Comparison of ENCODE assay signal across 8 cellular contexts in genomic region chr12:53380104-53380796, GRCh38. TPM values are rescaled to one million over a fixed set of nuclear protein-coding genes. Genes with fewer than 3 reads are reported as not detected.
DNase-seq lines count a peak whose midpoint lies in the region; ATAC-seq lines count a peak whose summit lies in the region.

TSS of gene SP1 (plus strand) at chr12:53380176. CDS start at chr12:53380292, 116 bp downstream.

- H3K4me1 ChIP-seq in Karpas-422 (ENCODE audit: low read length), result peaks cover 40% of the 10 kb centered on the region
- H3K4me1 ChIP-seq in naive thymus-derived CD4-positive, alpha-beta T cell (ENCODE audit: control insufficient read depth in 2 of 2, insufficient read depth in 2 of 2, low read length in 2 of 2), result peaks cover 38 to 40% of the 10 kb centered on the region in 2 donors

- H3K27me3 ChIP-seq in Karpas-422 (ENCODE audit: low read length), result no peaks in the 10 kb centered on the region
- H3K27me3 ChIP-seq in naive thymus-derived CD4-positive, alpha-beta T cell (ENCODE audit: control insufficient read depth in 2 of 2, insufficient read depth in 2 of 2, low read length in 2 of 2), result no peaks in the 10 kb centered on the region

- H3K4me2 ChIP-seq in Karpas-422 (ENCODE audit: low read depth, low read length, poor library complexity, severe bottlenecking), result peak within 1 kb of the TSS; percentile 88

- DNase-seq in DMS153 (lab: John Stamatoyannopoulos, UW), result peak; percentile 81
- DNase-seq in Karpas-422, result peak; percentile 97
- peak; percentile 95 for DNase-seq in RPMI8226
- peak; percentile 92 for DNase-seq in activated T-helper 1 cell treated with anti-CD3 and anti-CD28 coated beads, Interleukin-12 subunit alpha, Interleukin-12 subunit beta, Interleukin-2, Interleukin-4 antibody, amounts not matched to agents 30 ng/mL and 10 ng/mL and 1 ng/mL, durations not matched to agents 14 hours and 24 hours and 36 hours (ENCODE audit: low spot score)
- peak; percentile 97 for DNase-seq in fibroblast of gingiva (ENCODE audit: low read depth)
- DNase-seq in naive thymus-derived CD4-positive, alpha-beta T cell, result peak; percentile 77 to 99 (median 86)
- peak; percentile 80 to 94 (median 86) for DNase-seq in stimulated activated naive CD4-positive, alpha-beta T cell (lab: John Stamatoyannopoulos, UW)

- peak; percentile 22 for ATAC-seq in GM21786 (IDR thresholded peaks at IDR 0.05; ENCODE audit: unreplicated experiment)
- peak; percentile 48 for ATAC-seq in naive thymus-derived CD4-positive, alpha-beta T cell

- no peaks in the 10 kb centered on the region for H3K9me2 ChIP-seq in Karpas-422 (replicated peaks; ENCODE audit: insufficient read depth, low read length)

- peak within 1 kb of the TSS; percentile 94 for H3K9ac ChIP-seq in Karpas-422 (ENCODE audit: low read length)

- H3K36me3 ChIP-seq in Karpas-422 (ENCODE audit: insufficient read depth, low read length), result peaks cover 12% of the 10 kb centered on the region
- peaks cover 0 to 25% (median 13%) of the 10 kb centered on the region in 3 experiments for H3K36me3 ChIP-seq in naive thymus-derived CD4-positive, alpha-beta T cell (ENCODE audit: control insufficient read depth in 2 of 3, insufficient read depth in 3 of 3, low read length in 3 of 3)

- H2AFZ ChIP-seq in Karpas-422 (ENCODE audit: low read length), result no peak within 1 kb of the TSS

- H3K27ac Mint-ChIP-seq in activated T-helper 1 cell treated with anti-CD3 and anti-CD28 coated beads, Interleukin-12 subunit alpha, Interleukin-12 subunit beta, Interleukin-2, Interleukin-4 antibody, amounts not matched to agents 30 ng/mL and 10 ng/mL and 1 ng/mL, durations not matched to agents 14 hours and 24 hours and 36 hours, result peak within 1 kb of the TSS; percentile 90
- H3K27ac Mint-ChIP-seq in naive thymus-derived CD4-positive, alpha-beta T cell, result peak within 1 kb of the TSS; percentile 62 to 97 (median 83)

- H3K79me2 ChIP-seq in Karpas-422 (ENCODE audit: low read length), result peaks cover 38% of the 10 kb centered on the region

- peak within 1 kb of the TSS; percentile 86 for H3K27ac ChIP-seq in Karpas-422 (ENCODE audit: low read length)
- H3K27ac ChIP-seq in naive thymus-derived CD4-positive, alpha-beta T cell (ENCODE audit: low read depth, low read length), result peak within 1 kb of the TSS; percentile 91

- no peaks in the 10 kb centered on the region for H3K9me3 ChIP-seq in Karpas-422 (ENCODE audit: low read length)
- H3K9me3 ChIP-seq in naive thymus-derived CD4-positive, alpha-beta T cell (ENCODE audit: control insufficient read depth in 2 of 3, low read length in 3 of 3), result no peaks in the 10 kb centered on the region

- H4K20me1 ChIP-seq in Karpas-422 (ENCODE audit: insufficient read depth, low read depth, low read length), result no peaks in the 10 kb centered on the region

- POLR2A ChIA-PET in naive thymus-derived CD4-positive, alpha-beta T cell (lab: Charles Lee), result interaction anchor here (0.7 to 3.8 kb wide), 25 partner anchors 8 to 374 kb away, joined by 3 to 39 read pairs (median 6); partner anchors contain the start of genes AAAS, CSAD, EIF4B and MAP3K12

- H3K4me1 Mint-ChIP-seq in activated T-helper 1 cell treated with anti-CD3 and anti-CD28 coated beads, Interleukin-12 subunit alpha, Interleukin-12 subunit beta, Interleukin-2, Interleukin-4 antibody, amounts not matched to agents 30 ng/mL and 10 ng/mL and 1 ng/mL, durations not matched to agents 14 hours and 24 hours and 36 hours (ENCODE audit: low read depth), result peaks cover 37% of the 10 kb centered on the region
- peaks cover 31 to 46% (median 40%) of the 10 kb centered on the region in 7 donors for H3K4me1 Mint-ChIP-seq in naive thymus-derived CD4-positive, alpha-beta T cell

- H3K4me3 ChIP-seq in Karpas-422 (ENCODE audit: low read length), result peak within 1 kb of the TSS; percentile 72
- peak within 1 kb of the TSS; percentile 61 for H3K4me3 ChIP-seq in naive thymus-derived CD4-positive, alpha-beta T cell (ENCODE audit: low read length)

- no peaks in the 10 kb centered on the region for H3K9me3 Mint-ChIP-seq in activated T-helper 1 cell treated with anti-CD3 and anti-CD28 coated beads, Interleukin-12 subunit alpha, Interleukin-12 subunit beta, Interleukin-2, Interleukin-4 antibody, amounts not matched to agents 30 ng/mL and 10 ng/mL and 1 ng/mL, durations not matched to agents 14 hours and 24 hours and 36 hours
- H3K9me3 Mint-ChIP-seq in naive thymus-derived CD4-positive, alpha-beta T cell, result peaks cover 0 to 2% (median 0%) of the 10 kb centered on the region in 11 donors

- peak within 1 kb of the TSS; percentile 88 for H3K4me3 Mint-ChIP-seq in activated T-helper 1 cell treated with anti-CD3 and anti-CD28 coated beads, Interleukin-12 subunit alpha, Interleukin-12 subunit beta, Interleukin-2, Interleukin-4 antibody, amounts not matched to agents 30 ng/mL and 10 ng/mL and 1 ng/mL, durations not matched to agents 14 hours and 24 hours and 36 hours
- peak within 1 kb of the TSS; percentile 82 to 95 (median 86) for H3K4me3 Mint-ChIP-seq in naive thymus-derived CD4-positive, alpha-beta T cell

- CTCF ChIA-PET in naive thymus-derived CD4-positive, alpha-beta T cell (lab: Charles Lee), result interaction anchor here (1.0 to 3.0 kb wide), 4 partner anchors 28 to 121 kb away, joined by 3 to 15 read pairs (median 6); partner anchors contain the start of genes AAAS and TARBP2

- H3K27me3 Mint-ChIP-seq in activated T-helper 1 cell treated with anti-CD3 and anti-CD28 coated beads, Interleukin-12 subunit alpha, Interleukin-12 subunit beta, Interleukin-2, Interleukin-4 antibody, amounts not matched to agents 30 ng/mL and 10 ng/mL and 1 ng/mL, durations not matched to agents 14 hours and 24 hours and 36 hours (ENCODE audit: insufficient read depth), result no peaks in the 10 kb centered on the region
- H3K27me3 Mint-ChIP-seq in naive thymus-derived CD4-positive, alpha-beta T cell, result no peaks in the 10 kb centered on the region

- H3K36me3 Mint-ChIP-seq in activated T-helper 1 cell treated with anti-CD3 and anti-CD28 coated beads, Interleukin-12 subunit alpha, Interleukin-12 subunit beta, Interleukin-2, Interleukin-4 antibody, amounts not matched to agents 30 ng/mL and 10 ng/mL and 1 ng/mL, durations not matched to agents 14 hours and 24 hours and 36 hours (ENCODE audit: low read depth), result peaks cover 27% of the 10 kb centered on the region
- peaks cover 0 to 29% (median 14%) of the 10 kb centered on the region in 5 donors for H3K36me3 Mint-ChIP-seq in naive thymus-derived CD4-positive, alpha-beta T cell

- intact Hi-C loops in activated T-helper 1 cell treated with anti-CD3 and anti-CD28 coated beads, Interleukin-12 subunit alpha, Interleukin-12 subunit beta, Interleukin-2, Interleukin-4 antibody, amounts not matched to agents 30 ng/mL and 10 ng/mL and 1 ng/mL, durations not matched to agents 14 hours and 24 hours and 36 hours (cut with micrococcal nuclease), result loop anchor here (1.0 to 5.0 kb wide), 8 partner anchors 41 to 374 kb away; partner anchors contain the start of genes ATF7, CALCOCO1, EIF4B and SPRYD3
- intact Hi-C loops in naive thymus-derived CD4-positive, alpha-beta T cell (cut with micrococcal nuclease), result loop anchor here (1.0 to 2.0 kb wide), 7 partner anchors 56 to 347 kb away; partner anchors contain the start of genes ATF7 (in 2 of the 2), PRR13 (in 2 of the 2), CALCOCO1 (in 1 of the 2) and PFDN5 (in 1 of the 2)

RNA-seq across cellular contexts. Expression of gene SP1, which starts in this region (rescaled TPM):
- 29.9 and 36.5 TPM in 2 replicates for total RNA-seq in Karpas-422 (2014; rRNA removed; shearing (Covaris generic); ENCODE audit: low replicate concordance)
- total RNA-seq in activated T-helper 1 cell treated with anti-CD3 and anti-CD28 coated beads, Interleukin-12 subunit alpha, Interleukin-12 subunit beta, Interleukin-2, Interleukin-4 antibody, amounts not matched to agents 30 ng/mL and 10 ng/mL and 1 ng/mL, durations not matched to agents 14 hours and 24 hours and 36 hours, result 65.6 and 66.0 TPM in 2 replicates
- 100 to 1,000 TPM in 2 of 5 experiments, 10 to 100 TPM in 3; 62.7 to 103 (median 79.6) TPM for total RNA-seq in naive thymus-derived CD4-positive, alpha-beta T cell
- 10 to 100 TPM; 10.2 to 13.6 TPM for polyA plus RNA-seq in naive thymus-derived CD4-positive, alpha-beta T cell

Comparison
In these comparisons a context has a peak if more than half of its experiments do, and no peak if none do; other contexts are left out.
1. Peak in every context shown above with its lines: DNase-seq, ATAC-seq, H3K4me3 ChIP-seq and H3K27ac ChIP-seq.